Comparison of ENCODE assay signal across 17 cellular contexts in genomic region chr10:69279110-69279509, GRCh38. TPM values are rescaled to one million over a fixed set of nuclear protein-coding genes. Genes with fewer than 3 reads are reported as not detected.
DNase-seq lines count a peak whose midpoint lies in the region; FAIRE-seq and TF ChIP-seq lines count a peak whose summit lies in the region.
"Had no signal": no experiment of that assay in that cellular context is flagged by ENCODE, and none has a peak within 500 bp of the region (broad histone marks: within the 10 kb centered on the region; RNA-seq: fewer than 3 reads in every experiment).

No MANE protein-coding gene starts in this region.

- H3K9me2 ChIP-seq in OCI-LY1 (ENCODE audit: low read depth, low read length) = no peaks in the 10 kb centered on the region

- no peaks in the 10 kb centered on the region for H3K36me3 Mint-ChIP-seq in osteocyte (ENCODE audit: unreplicated experiment)

- H3K27me3 Mint-ChIP-seq in osteocyte (ENCODE audit: unreplicated experiment) = no peaks in the 10 kb centered on the region
- H3K27me3 Mint-ChIP-seq: stimulated activated naive CD8-positive, alpha-beta T cell treated with anti-CD3 and anti-CD28 coated beads, Interleukin-15, Interleukin-2, amounts not matched to agents 100 ng/mL and 50 ng/mL, for 24 hours had no signal

- H2AFZ ChIP-seq in OCI-LY1 (ENCODE audit: low read length) = no peak overlapping the region

- DNase-seq in GM12891 (ENCODE audit: insufficient read length, low spot score) = no peak
- no peak for DNase-seq in coronary artery (ENCODE audit: low spot score)
- no peak for DNase-seq in osteocyte (ENCODE audit: extremely low spot score, unreplicated experiment)
- no peak for DNase-seq in GM19240 (ENCODE audit: insufficient read length, low spot score)
- DNase-seq in NCI-H146 treated with DMSO at 0.1 percent for 48 hours (lab: John Stamatoyannopoulos, UW; ENCODE audit: unreplicated experiment) = no peak
- DNase-seq in H54 (ENCODE audit: insufficient read length, low spot score) = no peak
- DNase-seq in activated CD8-positive, alpha-beta memory T cell treated with anti-CD3 and anti-CD28 coated beads for 24 hours = no peak
- DNase-seq: activated CD4-positive, alpha-beta T cell treated with anti-CD3 and anti-CD28 coated beads, Interleukin-2, amount 10 ng/mL, durations not matched to agents 7 days and 5 days; activated gamma-delta T cell treated with Interleukin-2 at 50 U/mL for 16 hours; Caco-2; kidney glomerular epithelial cell; NCI-H1105 treated with DMSO at 0.1 percent for 48 hours; NCI-H748 treated with DMSO at 0.1 percent for 48 hours had no signal

- no peaks in the 10 kb centered on the region; the same call in 1 of the 2 replicates for H3K27me3 ChIP-seq in OCI-LY1 (ENCODE audit: insufficient read depth, low read length)

- H3K9me3 Mint-ChIP-seq in osteocyte (ENCODE audit: unreplicated experiment) = no peaks in the 10 kb centered on the region
- H3K9me3 Mint-ChIP-seq: activated CD4-positive, alpha-beta T cell treated with anti-CD3 and anti-CD28 coated beads, Interleukin-2, amount 10 ng/mL, durations not matched to agents 7 days and 5 days; stimulated activated naive CD8-positive, alpha-beta T cell treated with anti-CD3 and anti-CD28 coated beads, Interleukin-15, Interleukin-2, amounts not matched to agents 100 ng/mL and 50 ng/mL, for 24 hours had no signal

- H3K4me1 Mint-ChIP-seq in osteocyte (ENCODE audit: unreplicated experiment) = peaks cover 14% of the 10 kb centered on the region
- H3K4me1 Mint-ChIP-seq: activated CD4-positive, alpha-beta T cell treated with anti-CD3 and anti-CD28 coated beads, Interleukin-2, amount 10 ng/mL, durations not matched to agents 7 days and 5 days had no signal

- H3K4me3 ChIP-seq in OCI-LY1 (ENCODE audit: low read depth, low read length, poor library complexity, severe bottlenecking) = no peak overlapping the region
- H3K4me3 ChIP-seq in coronary artery = no peak overlapping the region

- TF ChIP-seq CTCF in OCI-LY1 (IDR thresholded peaks at IDR 0.05; ENCODE audit: low read length) (no peak), coronary artery (IDR thresholded peaks at IDR 0.05) (no peak), osteocyte (IDR thresholded peaks at IDR 0.05) (no peak)

- H3K4me1 ChIP-seq in OCI-LY1 (ENCODE audit: insufficient read depth, low read length, severe bottlenecking) = peaks cover 17% of the 10 kb centered on the region
- H3K4me1 ChIP-seq: Caco-2 had no signal

- no peaks in the 10 kb centered on the region for H3K36me3 ChIP-seq in OCI-LY1 (ENCODE audit: insufficient read depth, low read length)

- H3K27ac Mint-ChIP-seq in osteocyte (ENCODE audit: unreplicated experiment) = peak overlapping the region; percentile 75
- H3K27ac Mint-ChIP-seq: activated CD4-positive, alpha-beta T cell treated with anti-CD3 and anti-CD28 coated beads, Interleukin-2, amount 10 ng/mL, durations not matched to agents 7 days and 5 days; stimulated activated naive CD8-positive, alpha-beta T cell treated with anti-CD3 and anti-CD28 coated beads, Interleukin-15, Interleukin-2, amounts not matched to agents 100 ng/mL and 50 ng/mL, for 24 hours had no signal

- no peaks in the 10 kb centered on the region for H3F3A ChIP-seq in OCI-LY1 (ENCODE audit: insufficient read depth, low read length)

- no peak overlapping the region for H3K4me3 Mint-ChIP-seq in osteocyte (ENCODE audit: unreplicated experiment)
- H3K4me3 Mint-ChIP-seq: activated CD4-positive, alpha-beta T cell treated with anti-CD3 and anti-CD28 coated beads, Interleukin-2, amount 10 ng/mL, durations not matched to agents 7 days and 5 days; stimulated activated naive CD8-positive, alpha-beta T cell treated with anti-CD3 and anti-CD28 coated beads, Interleukin-15, Interleukin-2, amounts not matched to agents 100 ng/mL and 50 ng/mL, for 24 hours had no signal

- H3K27ac ChIP-seq in OCI-LY1 (ENCODE audit: low read depth, low read length, poor library complexity, severe bottlenecking) (no peak overlapping the region), coronary artery (peak overlapping the region; percentile 33 to 76)
- H3K27ac ChIP-seq: KMS-11 had no signal

- FAIRE-seq in GM12891 (lab: Jason Lieb, UNC) (no peak), H54 (lab: Jason Lieb, UNC) (no peak)

- no peaks in the 10 kb centered on the region for H3K79me2 ChIP-seq in OCI-LY1 (ENCODE audit: insufficient read depth, low read length)

- TF ChIP-seq POLR2A in GM12891 (IDR thresholded peaks at IDR 0.05; ENCODE audit: low read depth, low read length) (no peak), H54 (IDR thresholded peaks at IDR 0.05; ENCODE audit: low read depth, low read length) (no peak)

- no peak overlapping the region for H3K9ac ChIP-seq in OCI-LY1 (ENCODE audit: low read length)
- H3K9ac ChIP-seq: KMS-11 had no signal

- H4K20me1 ChIP-seq in OCI-LY1 (ENCODE audit: insufficient read depth, low read length) = no peaks in the 10 kb centered on the region

- no peaks in the 10 kb centered on the region for H3K9me3 ChIP-seq in OCI-LY1 (ENCODE audit: low read length)

- peak overlapping the region; percentile 26; the same call in 1 of the 2 replicates for H3K4me2 ChIP-seq in OCI-LY1 (ENCODE audit: low read length)
- H3K4me2 ChIP-seq: KMS-11 had no signal

TF ChIP-seq in GM12891, 5 proteins besides CTCF, POLR2A, EP300 and RAD21:
- TF ChIP-seq POU2F2 (IDR thresholded peaks at IDR 0.05; ENCODE audit: low read depth, low read length) (no peak), SPI1 (IDR thresholded peaks at IDR 0.05; ENCODE audit: low read depth, low read length) (0 out of 2 replicates have a peak, but pooled peaks have one; percentile 13), POLR2AphosphoS5 (IDR thresholded peaks at IDR 0.05; ENCODE audit: low read depth, low read length) (no peak)

RNA-seq across cellular contexts. Expression of gene HK1, which starts 0.8 kb away (rescaled TPM):
- 85.5 TPM for polyA plus RNA-seq in GM12891 (2012; ENCODE audit: low read depth, missing spikeins)
- total RNA-seq in osteocyte = 59.4 and 61.3 TPM in 2 replicates

RNA-seq across cellular contexts. Expression of gene HKDC1, which starts 59.0 kb away (rescaled TPM):
- 0.06 TPM for polyA plus RNA-seq in GM12891 (2012; ENCODE audit: low read depth, missing spikeins)
- total RNA-seq in osteocyte = 0.19 TPM in 1 of 2 replicates, not detected in the other
- total RNA-seq: urinary bladder had no signal
